Comparison of ENCODE assay signal across 1 cellular context in genomic region chr13:75417647-75418046, GRCh38.
TF ChIP-seq lines count a peak whose summit lies in the region.

No MANE protein-coding gene starts in this region.

TF ChIP-seq in HepG2, 621 proteins besides CTCF, POLR2A, EP300 and RAD21 (continued from another document):
- TF ChIP-seq TEF (CRISPR knock-in tag; IDR thresholded peaks at IDR 0.05), result 0 out of 2 replicates have a peak, but pooled peaks have one; percentile 49
